ENCODE assay signal across 9 cellular contexts in the genomic region with DNA sequence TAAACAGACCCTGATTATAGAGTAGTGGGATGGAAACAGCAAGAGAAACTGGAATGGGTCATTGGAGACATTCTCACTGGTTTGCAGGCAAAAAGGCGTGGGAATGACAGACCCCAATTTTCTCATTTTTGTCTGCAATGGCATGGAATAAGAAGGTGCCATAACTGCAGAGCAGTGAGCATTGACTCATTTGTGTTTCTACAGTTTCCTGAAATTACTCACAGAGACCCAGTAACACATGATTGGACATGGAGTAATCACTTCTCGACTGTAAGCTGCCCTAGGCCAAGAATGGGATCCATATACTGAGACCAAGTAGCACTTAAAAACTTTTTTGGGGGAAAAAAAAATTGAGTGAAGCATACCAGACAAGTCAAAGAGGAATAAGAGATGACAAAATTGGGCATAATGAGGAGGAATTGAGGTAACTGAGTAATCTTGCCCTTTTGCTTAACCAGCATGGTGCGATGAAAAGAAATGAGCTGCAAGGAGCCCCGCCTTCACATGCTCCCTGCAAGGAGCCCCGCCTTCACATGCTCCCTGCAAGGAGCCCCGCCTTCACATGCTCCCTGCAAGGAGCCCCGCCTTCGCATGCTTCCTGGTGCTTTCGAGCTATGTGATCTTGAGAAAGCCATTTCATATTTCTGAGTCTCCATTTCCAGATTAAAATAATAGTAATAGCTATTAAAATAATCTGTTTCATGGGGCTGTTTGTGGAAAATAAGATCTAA. TPM values are rescaled to one million over a fixed set of nuclear protein-coding genes. Genes with fewer than 3 reads are reported as not detected.
DNase-seq lines count a peak whose midpoint lies in the region; ATAC-seq, FAIRE-seq and TF ChIP-seq lines count a peak whose summit lies in the region.
"Had no signal": no experiment of that assay in that cellular context is flagged by ENCODE, and none has a peak within 500 bp of the region (broad histone marks: within the 10 kb centered on the region; RNA-seq: fewer than 3 reads in every experiment).

No MANE protein-coding gene starts in this region.

- DNase-seq in CD4-positive, CD25-positive, alpha-beta regulatory T cell = peak; percentile 26 to 68 (median 44)
- peak; percentile 72 for DNase-seq in activated CD4-positive, alpha-beta memory T cell treated with anti-CD3 and anti-CD28 coated beads for 36 hours
- DNase-seq in left ventricle myocardium superior (peak; percentile 50), H54 (ENCODE audit: insufficient read length, low spot score) (no peak), psoas muscle (no peak)
- DNase-seq in stimulated activated naive CD8-positive, alpha-beta T cell treated with anti-CD3 and anti-CD28 coated beads, Interleukin-15, amount 100 ng/mL, for 72 hours = peak; percentile 51 to 64

- no peaks in the 10 kb centered on the region for H3K9me3 Mint-ChIP-seq in CD4-positive, CD25-positive, alpha-beta regulatory T cell
- H3K9me3 Mint-ChIP-seq in activated CD4-positive, alpha-beta memory T cell treated with anti-CD3 and anti-CD28 coated beads for 36 hours = no peaks in the 10 kb centered on the region
- H3K9me3 Mint-ChIP-seq in stimulated activated naive CD8-positive, alpha-beta T cell treated with anti-CD3 and anti-CD28 coated beads, Interleukin-15, amount 100 ng/mL, for 72 hours = no peaks in the 10 kb centered on the region

- 75 to 91% (median 84%) methylated on average over 9 of the region's 9 CpGs for WGBS in psoas muscle, 3 donors

- TF ChIP-seq CTCF in psoas muscle (IDR thresholded peaks at IDR 0.05) = no peak

- no peaks in the 10 kb centered on the region for H3K9me3 ChIP-seq in CD4-positive, CD25-positive, alpha-beta regulatory T cell (ENCODE audit: control insufficient read depth in 2 of 2, low read length in 2 of 2)
- H3K9me3 ChIP-seq in psoas muscle = no peaks in the 10 kb centered on the region
- H3K9me3 ChIP-seq: adrenal gland had no signal

- POLR2A ChIA-PET in activated CD4-positive, alpha-beta memory T cell treated with anti-CD3 and anti-CD28 coated beads for 36 hours (lab: Charles Lee) = no interaction called here

- peaks cover 25% of the 10 kb centered on the region for H3K4me1 ChIP-seq in CD4-positive, CD25-positive, alpha-beta regulatory T cell (ENCODE audit: control insufficient read depth, insufficient read depth, low read length, poor library complexity, severe bottlenecking)
- no peaks in the 10 kb centered on the region for H3K4me1 ChIP-seq in psoas muscle

- no peaks in the 10 kb centered on the region for H3K27me3 ChIP-seq in CD4-positive, CD25-positive, alpha-beta regulatory T cell (ENCODE audit: control insufficient read depth, insufficient read depth, low read length)
- H3K27me3 ChIP-seq in psoas muscle (ENCODE audit: insufficient read depth in 3 of 3, low read length in 2 of 3) = no peaks in the 10 kb centered on the region
- H3K27me3 ChIP-seq: adrenal gland had no signal

- intact Hi-C loops in activated CD4-positive, alpha-beta memory T cell treated with anti-CD3 and anti-CD28 coated beads for 36 hours (cut with micrococcal nuclease) = loop anchor here (1.0 kb wide), 2 partner anchors 10 to 44 kb away; no protein-coding TSS in a partner anchor
- intact Hi-C loops in left ventricle myocardium superior (cut with micrococcal nuclease) (no loop called here), psoas muscle (cut with DNase I) (no loop called here)

- H3K27ac ChIP-seq in CD4-positive, CD25-positive, alpha-beta regulatory T cell (ENCODE audit: insufficient read depth, low read length, poor library complexity, severe bottlenecking) = peak overlapping the region; percentile 77
- no peak overlapping the region for H3K27ac ChIP-seq in psoas muscle
- H3K27ac ChIP-seq: adrenal gland had no signal

- peaks cover 14 to 34% (median 22%) of the 10 kb centered on the region in 4 donors for H3K4me1 Mint-ChIP-seq in CD4-positive, CD25-positive, alpha-beta regulatory T cell
- H3K4me1 Mint-ChIP-seq in activated CD4-positive, alpha-beta memory T cell treated with anti-CD3 and anti-CD28 coated beads for 36 hours (ENCODE audit: low read depth) = peaks cover 26% of the 10 kb centered on the region
- peaks cover 20% of the 10 kb centered on the region for H3K4me1 Mint-ChIP-seq in stimulated activated naive CD8-positive, alpha-beta T cell treated with anti-CD3 and anti-CD28 coated beads, Interleukin-15, amount 100 ng/mL, for 72 hours

- no peak for FAIRE-seq in H54 (lab: Jason Lieb, UNC)

- no peaks in the 10 kb centered on the region for H3K36me3 Mint-ChIP-seq in CD4-positive, CD25-positive, alpha-beta regulatory T cell
- no peaks in the 10 kb centered on the region for H3K36me3 Mint-ChIP-seq in activated CD4-positive, alpha-beta memory T cell treated with anti-CD3 and anti-CD28 coated beads for 36 hours

- peak overlapping the region; percentile 81 to 94 (median 93) for H3K27ac Mint-ChIP-seq in CD4-positive, CD25-positive, alpha-beta regulatory T cell
- H3K27ac Mint-ChIP-seq in activated CD4-positive, alpha-beta memory T cell treated with anti-CD3 and anti-CD28 coated beads for 36 hours = peak overlapping the region; percentile 67
- H3K27ac Mint-ChIP-seq in stimulated activated naive CD8-positive, alpha-beta T cell treated with anti-CD3 and anti-CD28 coated beads, Interleukin-15, amount 100 ng/mL, for 72 hours = peak overlapping the region; percentile 81 to 96

- CTCF ChIA-PET in activated CD4-positive, alpha-beta memory T cell treated with anti-CD3 and anti-CD28 coated beads for 36 hours (lab: Charles Lee) = interaction anchor here (0.7 to 1.5 kb wide), 5 partner anchors 28 to 57 kb away, joined by 3 to 10 read pairs (median 3); no protein-coding TSS in a partner anchor

- H3K4me3 ChIP-seq in CD4-positive, CD25-positive, alpha-beta regulatory T cell (ENCODE audit: low read depth, low read length) = peak overlapping the region; percentile 85
- no peak overlapping the region for H3K4me3 ChIP-seq in psoas muscle
- H3K4me3 ChIP-seq: adrenal gland had no signal

- peaks cover 5% of the 10 kb centered on the region for H3K27me3 Mint-ChIP-seq in CD4-positive, CD25-positive, alpha-beta regulatory T cell
- H3K27me3 Mint-ChIP-seq in activated CD4-positive, alpha-beta memory T cell treated with anti-CD3 and anti-CD28 coated beads for 36 hours = no peaks in the 10 kb centered on the region
- no peaks in the 10 kb centered on the region for H3K27me3 Mint-ChIP-seq in stimulated activated naive CD8-positive, alpha-beta T cell treated with anti-CD3 and anti-CD28 coated beads, Interleukin-15, amount 100 ng/mL, for 72 hours

- peak; percentile 58 to 78 for ATAC-seq in CD4-positive, CD25-positive, alpha-beta regulatory T cell (ENCODE audit: low read depth in 2 of 2)
- ATAC-seq in HG02852 (IDR thresholded peaks at IDR 0.05; ENCODE audit: unreplicated experiment) = peak; percentile 68
- ATAC-seq in left ventricle myocardium superior = peak; percentile 51
- peak; percentile 79 for ATAC-seq in stimulated activated naive CD8-positive, alpha-beta T cell treated with anti-CD3 and anti-CD28 coated beads, Interleukin-15, amount 100 ng/mL, for 72 hours
- no peak for ATAC-seq in GM21423 (IDR thresholded peaks at IDR 0.05; ENCODE audit: unreplicated experiment)
- no peak for ATAC-seq in psoas muscle

- TF ChIP-seq POLR2A in H54 (IDR thresholded peaks at IDR 0.05; ENCODE audit: low read depth, low read length) = no peak

- no peaks in the 10 kb centered on the region for H3K36me3 ChIP-seq in CD4-positive, CD25-positive, alpha-beta regulatory T cell (ENCODE audit: control insufficient read depth, insufficient read depth, low read length)
- H3K36me3 ChIP-seq in psoas muscle (ENCODE audit: insufficient read depth in 1 of 2, low read depth in 1 of 2) = no peaks in the 10 kb centered on the region
- H3K36me3 ChIP-seq: adrenal gland had no signal

- peak overlapping the region; percentile 59 to 84 (median 80) for H3K4me3 Mint-ChIP-seq in CD4-positive, CD25-positive, alpha-beta regulatory T cell
- H3K4me3 Mint-ChIP-seq in activated CD4-positive, alpha-beta memory T cell treated with anti-CD3 and anti-CD28 coated beads for 36 hours = peak overlapping the region; percentile 26
- H3K4me3 Mint-ChIP-seq in stimulated activated naive CD8-positive, alpha-beta T cell treated with anti-CD3 and anti-CD28 coated beads, Interleukin-15, amount 100 ng/mL, for 72 hours = peak overlapping the region; percentile 53 to 64

RNA-seq across cellular contexts. Expression of gene NHSL1, which starts 44.2 kb away (rescaled TPM):
- total RNA-seq in CD4-positive, CD25-positive, alpha-beta regulatory T cell = not detected
- polyA plus RNA-seq in CD4-positive, CD25-positive, alpha-beta regulatory T cell = under 1 TPM in 1 of 4 donors, not detected in 3; 0.03 TPM
- under 1 TPM; 0.53 to 0.95 TPM for total RNA-seq in activated CD4-positive, alpha-beta memory T cell treated with anti-CD3 and anti-CD28 coated beads for 36 hours
- total RNA-seq in left ventricle myocardium superior = 53.0 TPM
- 1 to 10 TPM; 1.2 to 2.3 (median 1.6) TPM for total RNA-seq in psoas muscle
- polyA plus RNA-seq in psoas muscle = under 1 TPM; 0.08 to 0.34 (median 0.17) TPM

RNA-seq across cellular contexts. Expression of gene HEBP2, which starts 51.1 kb away (rescaled TPM):
- total RNA-seq in CD4-positive, CD25-positive, alpha-beta regulatory T cell = 57.5 TPM
- polyA plus RNA-seq in CD4-positive, CD25-positive, alpha-beta regulatory T cell = 100 to 1,000 TPM in 1 of 4 donors, 10 to 100 TPM in 3; 65.1 to 115 (median 81.0) TPM
- 10 to 100 TPM; 49.5 to 49.6 TPM for total RNA-seq in activated CD4-positive, alpha-beta memory T cell treated with anti-CD3 and anti-CD28 coated beads for 36 hours
- 104 TPM for total RNA-seq in left ventricle myocardium superior
- 100 to 1,000 TPM in 2 of 4 donors, 10 to 100 TPM in 2; 83.9 to 133 (median 109) TPM for total RNA-seq in psoas muscle
- polyA plus RNA-seq in psoas muscle = 10 to 100 TPM; 19.6 to 34.9 (median 34.2) TPM

Comparison
In these comparisons a context has a peak if more than half of its experiments do, and no peak if none do; other contexts are left out.
1. ATAC-seq: peak in CD4-positive, CD25-positive, alpha-beta regulatory T cell (2 of 2), HG02852 (single experiment), left ventricle myocardium superior (single experiment) and stimulated activated naive CD8-positive, alpha-beta T cell treated with anti-CD3 and anti-CD28 coated beads, Interleukin-15, amount 100 ng/mL, for 72 hours (single experiment); none in GM21423 (single experiment) and psoas muscle (0 of 4).
2. DNase-seq: peak in CD4-positive, CD25-positive, alpha-beta regulatory T cell (3 of 3), activated CD4-positive, alpha-beta memory T cell treated with anti-CD3 and anti-CD28 coated beads for 36 hours (single experiment), left ventricle myocardium superior (single experiment) and stimulated activated naive CD8-positive, alpha-beta T cell treated with anti-CD3 and anti-CD28 coated beads, Interleukin-15, amount 100 ng/mL, for 72 hours (2 of 2); none in H54 (single experiment) and psoas muscle (0 of 2).
3. H3K4me3 Mint-ChIP-seq: peak in every context shown above with its lines; median percentile 80 in CD4-positive, CD25-positive, alpha-beta regulatory T cell; 58 in stimulated activated naive CD8-positive, alpha-beta T cell treated with anti-CD3 and anti-CD28 coated beads, Interleukin-15, amount 100 ng/mL, for 72 hours; 26 in activated CD4-positive, alpha-beta memory T cell treated with anti-CD3 and anti-CD28 coated beads for 36 hours.
4. RNA of gene NHSL1, which starts 44.2 kb away (total RNA-seq): 53.0 TPM in left ventricle myocardium superior (single experiment); 1.2 to 2.3 TPM in psoas muscle, 0.53 to 0.95 TPM in activated CD4-positive, alpha-beta memory T cell treated with anti-CD3 and anti-CD28 coated beads for 36 hours and not detected in CD4-positive, CD25-positive, alpha-beta regulatory T cell (single experiment); every median in the first group is over 10 times any median in the second.
5. Peak in every context shown above with its lines, with median percentiles within 50 percentile points of each other: H3K27ac Mint-ChIP-seq.